Comparison of ENCODE assay signal across 20 cellular contexts in the genomic region with DNA sequence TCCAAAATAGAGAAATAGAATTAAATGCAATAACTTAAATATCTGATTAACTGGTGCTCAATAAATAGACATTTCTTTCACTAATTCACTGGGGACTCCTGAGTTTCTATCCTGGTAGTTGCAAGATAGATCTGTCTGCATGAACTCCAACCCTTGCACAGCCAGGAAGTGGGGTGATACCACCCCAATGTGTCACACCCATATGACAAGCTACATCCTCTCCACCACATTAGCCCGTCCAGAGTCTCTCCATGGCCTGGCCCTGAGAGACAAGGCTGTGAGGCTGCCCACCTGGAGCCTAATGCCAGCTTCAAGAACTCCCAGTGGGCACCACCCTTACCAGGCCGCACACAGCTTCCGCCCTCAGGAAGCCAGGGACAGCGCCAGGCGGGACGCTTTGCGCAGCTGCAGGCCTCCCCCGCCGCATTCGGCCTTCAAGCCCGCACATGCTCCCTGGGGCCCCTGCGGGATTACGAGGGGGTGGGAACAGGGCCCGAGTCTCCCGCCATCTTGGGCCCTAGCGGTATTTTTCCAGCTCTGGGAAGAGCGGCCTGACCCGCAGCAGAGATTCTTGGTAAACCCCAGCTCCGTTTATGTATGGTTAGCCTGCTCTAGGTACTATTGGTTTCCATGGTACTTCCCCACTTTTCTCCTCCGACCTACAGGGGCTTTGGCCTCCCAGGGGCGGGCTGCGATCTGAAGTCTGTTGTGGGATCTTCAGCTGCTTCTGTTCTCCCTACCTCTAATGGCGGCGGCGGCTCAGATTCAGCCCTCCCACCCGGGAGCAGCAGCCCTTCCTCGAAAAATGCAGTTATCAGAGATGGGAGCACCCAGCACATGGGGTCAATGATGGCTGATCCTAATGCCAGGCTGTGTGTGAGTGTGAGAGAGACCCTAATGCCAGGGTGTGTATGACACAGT. TPM values are rescaled to one million over a fixed set of nuclear protein-coding genes. Genes with fewer than 3 reads are reported as not detected.
DNase-seq lines count a peak whose midpoint lies in the region; ATAC-seq and TF ChIP-seq lines count a peak whose summit lies in the region.
"Had no signal": no experiment of that assay in that cellular context is flagged by ENCODE, and none has a peak within 500 bp of the region (broad histone marks: within the 10 kb centered on the region; RNA-seq: fewer than 3 reads in every experiment).

A gene (plus strand): TSS at position 496 of the 921 bp plus-strand sequence. CDS start 13,500 bp downstream, outside the sequence.

- intact Hi-C loops in PC-9 (cut with micrococcal nuclease; ENCODE audit: unreplicated experiment) (no loop called here), aorta (cut with DNase I) (no loop called here)

- H4K20me1 ChIP-seq in GM23338 (replicated peaks; ENCODE audit: insufficient read depth) (no peaks in the 10 kb centered on the region), PC-9 (ENCODE audit: insufficient read depth) (no peaks in the 10 kb centered on the region), neural progenitor cell (ENCODE audit: low read depth) (no peaks in the 10 kb centered on the region)

- POLR2A ChIA-PET in PC-9 (lab: Charles Lee; ENCODE audit: unreplicated experiment): no interaction called here

- no peaks in the 10 kb centered on the region for H3K27me3 ChIP-seq in GM23338 (ENCODE audit: insufficient read depth)
- H3K27me3 ChIP-seq in PC-9 (ENCODE audit: insufficient read depth, low read depth): no peaks in the 10 kb centered on the region
- H3K27me3 ChIP-seq in neural progenitor cell: no peaks in the 10 kb centered on the region
- no peaks in the 10 kb centered on the region for H3K27me3 ChIP-seq in aorta (ENCODE audit: control insufficient read depth in 1 of 2, insufficient read depth in 2 of 2, low read length in 1 of 2)

- H3F3A ChIP-seq in GM23338 (replicated peaks; ENCODE audit: low read depth) (no peaks in the 10 kb centered on the region), PC-9 (ENCODE audit: insufficient read depth, low read depth) (no peaks in the 10 kb centered on the region), neural progenitor cell (ENCODE audit: low read depth) (no peaks in the 10 kb centered on the region)

- H3K27ac Mint-ChIP-seq in GM23338: no peak within 1 kb of the TSS
- no peak within 1 kb of the TSS for H3K27ac Mint-ChIP-seq in neural progenitor cell

- H3K36me3 ChIP-seq in GM23338 (ENCODE audit: insufficient read depth): no peaks in the 10 kb centered on the region
- no peaks in the 10 kb centered on the region for H3K36me3 ChIP-seq in PC-9 (ENCODE audit: low read depth)
- H3K36me3 ChIP-seq in neural progenitor cell: no peaks in the 10 kb centered on the region
- no peaks in the 10 kb centered on the region for H3K36me3 ChIP-seq in aorta (ENCODE audit: control insufficient read depth in 1 of 2, insufficient read depth in 2 of 2, low read length in 1 of 2)

- TSS peak; percentile 68 for BruUV-seq in PC-9 (replicated peaks; lab: Mats Ljungman, UMichigan)

- H2AFZ ChIP-seq in GM23338 (peak within 1 kb of the TSS; percentile 77; the same call in 1 of the 2 replicates), PC-9 (peak within 1 kb of the TSS; percentile 87), neural progenitor cell (replicated peaks) (peak within 1 kb of the TSS; percentile 29)
- H2AFZ ChIP-seq: GM23248 had no signal

- H3K4me2 ChIP-seq in GM23338 (no peak within 1 kb of the TSS), PC-9 (peak within 1 kb of the TSS; percentile 65), neural progenitor cell (no peak within 1 kb of the TSS)
- H3K4me2 ChIP-seq: KMS-11 had no signal

- no peaks in the 10 kb centered on the region for H3K4me1 ChIP-seq in GM23338 (ENCODE audit: insufficient read depth)
- H3K4me1 ChIP-seq in PC-9 (replicated peaks; ENCODE audit: insufficient read depth): peaks cover 8% of the 10 kb centered on the region; the same call in 1 of the 2 replicates
- H3K4me1 ChIP-seq in neural progenitor cell: no peaks in the 10 kb centered on the region
- no peaks in the 10 kb centered on the region for H3K4me1 ChIP-seq in aorta (ENCODE audit: control insufficient read depth in 1 of 2, insufficient read depth in 2 of 2, low read length in 2 of 2)

- CTCF ChIA-PET in PC-9 (lab: Charles Lee): no interaction called here

- no peak within 1 kb of the TSS for H3K4me3 ChIP-seq in GM23338
- peak within 1 kb of the TSS; percentile 67; the same call in 1 of the 2 replicates for H3K4me3 ChIP-seq in PC-9
- no peak within 1 kb of the TSS for H3K4me3 ChIP-seq in neural progenitor cell
- H3K4me3 ChIP-seq in aorta (ENCODE audit: low read length in 2 of 2): no peak within 1 kb of the TSS
- H3K4me3 ChIP-seq: GM23248 had no signal

- no peak within 1 kb of the TSS for H3K27ac ChIP-seq in GM23338 (ENCODE audit: low read depth)
- H3K27ac ChIP-seq in PC-9: peak within 1 kb of the TSS; percentile 47
- H3K27ac ChIP-seq in neural progenitor cell: no peak within 1 kb of the TSS
- no peak within 1 kb of the TSS for H3K27ac ChIP-seq in aorta (ENCODE audit: low read depth in 1 of 2, low read length in 2 of 2)
- H3K27ac ChIP-seq: C4-2B, GM23248, KMS-11 had no signal

- H3K9me3 ChIP-seq in PC-9 (ENCODE audit: insufficient read depth, low read depth) (no peaks in the 10 kb centered on the region), neural progenitor cell (ENCODE audit: low read depth) (no peaks in the 10 kb centered on the region), aorta (ENCODE audit: control insufficient read depth, low read length) (no peaks in the 10 kb centered on the region)

- no peak for TF ChIP-seq CTCF in GM23338 (conservative IDR thresholded peaks at IDR 0.05; ENCODE audit: low read depth in 2 of 2)
- TF ChIP-seq CTCF in PC-9 (conservative IDR thresholded peaks at IDR 0.05): no peak
- no peak for TF ChIP-seq CTCF in neural progenitor cell (IDR thresholded peaks at IDR 0.05)
- no peak for TF ChIP-seq CTCF in GM10266 (IDR thresholded peaks at IDR 0.05; ENCODE audit: control insufficient read depth, insufficient read depth, low read depth, missing control alignments)

- WGBS in aorta, 2 donors: 93 to 94% methylated on average over 27 of the region's 27 CpGs

- no peaks in the 10 kb centered on the region for H3K9me2 ChIP-seq in GM23338 (ENCODE audit: insufficient read depth)
- no peaks in the 10 kb centered on the region for H3K9me2 ChIP-seq in PC-9 (ENCODE audit: insufficient read depth)

- no peak within 1 kb of the TSS for H3K4me3 Mint-ChIP-seq in GM23338
- no peak within 1 kb of the TSS for H3K4me3 Mint-ChIP-seq in neural progenitor cell

- no peak for ATAC-seq in GM23338
- ATAC-seq in aorta (ENCODE audit: low FRiP score): peak; percentile 41
- no peak for ATAC-seq in GM21423 (IDR thresholded peaks at IDR 0.05; ENCODE audit: unreplicated experiment)
- ATAC-seq: Right ventricle myocardium inferior had no signal

- H3K9me3 Mint-ChIP-seq in GM23338: no peaks in the 10 kb centered on the region
- H3K9me3 Mint-ChIP-seq in neural progenitor cell: no peaks in the 10 kb centered on the region

- H3K36me3 Mint-ChIP-seq in GM23338 (ENCODE audit: low read depth): no peaks in the 10 kb centered on the region
- H3K36me3 Mint-ChIP-seq in neural progenitor cell: no peaks in the 10 kb centered on the region

- no peaks in the 10 kb centered on the region for H3K27me3 Mint-ChIP-seq in GM23338 (ENCODE audit: insufficient read depth, low read depth, poor library complexity)
- H3K27me3 Mint-ChIP-seq in neural progenitor cell (ENCODE audit: insufficient read depth, low read depth): no peaks in the 10 kb centered on the region

- DNase-seq in GM23338 (ENCODE audit: low spot score): no peak
- peak; percentile 66 to 68 for DNase-seq in PC-9
- no peak for DNase-seq in neural progenitor cell (ENCODE audit: low spot score)
- no peak for DNase-seq in aorta
- no peak for DNase-seq in GOT3 (lab: John Stamatoyannopoulos, UW)
- no peak for DNase-seq in GM10266 (ENCODE audit: extremely low spot score)
- DNase-seq: AML-193; GM23248; NCI-H1417 treated with DMSO at 0.1 percent for 48 hours; NCI-H2081; NCI-H510A; NCI-H748 treated with DMSO at 0.1 percent for 48 hours; NK-92 treated with Interleukin-12 subunit alpha and Interleukin-12 subunit beta, amount 100 ng/mL, for 24 hours; SW 1271 had no signal

- H3K4me1 Mint-ChIP-seq in GM23338: no peaks in the 10 kb centered on the region
- no peaks in the 10 kb centered on the region for H3K4me1 Mint-ChIP-seq in neural progenitor cell

- H3K79me2 ChIP-seq in GM23338 (replicated peaks; ENCODE audit: insufficient read depth): no peaks in the 10 kb centered on the region
- H3K79me2 ChIP-seq in PC-9 (ENCODE audit: low read depth): peaks cover 6% of the 10 kb centered on the region; the same call in 1 of the 2 replicates
- H3K79me2 ChIP-seq in neural progenitor cell (ENCODE audit: low read depth): no peaks in the 10 kb centered on the region

- no peak within 1 kb of the TSS for H3K9ac ChIP-seq in neural progenitor cell
- H3K9ac ChIP-seq: GM23248, KMS-11 had no signal

TF ChIP-seq in GM23338, 12 proteins besides CTCF, POLR2A, EP300 and RAD21 (continues in another document):
- TF ChIP-seq EZH2 (IDR thresholded peaks at IDR 0.05; ENCODE audit: low read depth, unreplicated experiment) (no peak), POLR2AphosphoS5 (IDR thresholded peaks at IDR 0.05; ENCODE audit: low read depth) (no peak), ZNF114 (CRISPR knock-in tag; IDR thresholded peaks at IDR 0.05) (no peak)

RNA-seq across cellular contexts. Expression of the gene that starts here (rescaled TPM):
- total RNA-seq in GM23338 (2014; rRNA removed; shearing (Covaris generic)): 0.07 TPM in 1 of 2 replicates, not detected in the other
- polyA plus RNA-seq in GM23338 (2016; fragmentation: Nextera tagmentation; extraction: Ambion mirVana) (0.10 TPM in 1 of 2 replicates, not detected in the other), aorta (not detected)
- total RNA-seq in PC-9 (2021) (1.9 and 2.9 TPM in 2 replicates), neural progenitor cell (ENCODE audit: low replicate concordance) (not detected in 2 replicates), aorta (under 1 TPM; 0.06 to 0.15 TPM)
- total RNA-seq: G401, GM23248, M059J, Right ventricle myocardium inferior had no signal
- polyA plus RNA-seq: GM23248 had no signal

Comparison
In these comparisons a context has a peak if more than half of its experiments do, and no peak if none do; other contexts are left out.
1. Peak in ATAC-seq in aorta; RNA of the gene not detected or under 1 TPM.
2. DNase-seq: peak in PC-9 (2 of 2); none in GM23338 (single experiment), neural progenitor cell (single experiment), aorta (0 of 2), GOT3 (single experiment) and GM10266 (single experiment).
3. H2AFZ ChIP-seq: peak in every context shown above with its lines; median percentile 87 in PC-9; 77 in GM23338; 29 in neural progenitor cell.